14 cellular contexts compared by ENCODE assay signal in genomic region chr15:85539491-85539890, GRCh38.
"Had no signal": no experiment of that assay in that cellular context is flagged by ENCODE, and none has a peak within 500 bp of the region (broad histone marks: within the 10 kb centered on the region; RNA-seq: fewer than 3 reads in every experiment).

No MANE protein-coding gene starts in this region.

- DNase-seq: activated CD8-positive, alpha-beta memory T cell treated with anti-CD3 and anti-CD28 coated beads, Interleukin-2, amount 50 U/mL, for 4 hours; activated CD8-positive, alpha-beta T cell treated with anti-CD3 and anti-CD28 coated beads for 36 hours; activated naive CD4-positive, alpha-beta T cell treated with Interleukin-2 at 50 U/mL for 16 hours; foreskin melanocyte; head of caudate nucleus; mesenchymal stem cell; sigmoid colon; stimulated activated CD4-positive, alpha-beta T cell treated with anti-CD3 and anti-CD28 coated beads, Interleukin-12 subunit alpha, Interleukin-12 subunit beta, amount 100 ng/mL, for 4 hours; stimulated activated naive CD8-positive, alpha-beta T cell treated with anti-CD3 and anti-CD28 coated beads, Interleukin-15, Interleukin-2, amounts not matched to agents 100 U/mL and 50 U/mL, for 24 hours; testis had no signal

- H3K4me3 Mint-ChIP-seq: activated CD8-positive, alpha-beta T cell treated with anti-CD3 and anti-CD28 coated beads for 36 hours; activated T-helper 1 cell treated with anti-CD3 and anti-CD28 coated beads, Interleukin-12 subunit alpha, Interleukin-12 subunit beta, Interleukin-2, Interleukin-4 antibody, amounts not matched to agents 30 ng/mL and 10 ng/mL and 1 ng/mL, durations not matched to agents 14 hours and 24 hours and 36 hours; T-helper 2 cell treated with Interferon-gamma antibody and Interleukin-4, amounts not matched to agents 5 μg/mL and 100 μg/mL, for 36 hours had no signal

- H3K4me3 ChIP-seq: cardiac muscle cell, sigmoid colon, testis had no signal

- H3K27me3 ChIP-seq: cardiac muscle cell, sigmoid colon, testis had no signal

- ATAC-seq: activated CD8-positive, alpha-beta T cell treated with anti-CD3 and anti-CD28 coated beads for 36 hours; left lobe of liver; stimulated activated naive CD8-positive, alpha-beta T cell treated with anti-CD3 and anti-CD28 coated beads, Interleukin-15, Interleukin-2, amounts not matched to agents 100 U/mL and 50 U/mL, for 24 hours had no signal

- H3K27ac ChIP-seq: cardiac muscle cell, sigmoid colon, testis had no signal

- H3K27me3 Mint-ChIP-seq: activated CD8-positive, alpha-beta T cell treated with anti-CD3 and anti-CD28 coated beads for 36 hours had no signal

- H3K27ac Mint-ChIP-seq: activated CD8-positive, alpha-beta T cell treated with anti-CD3 and anti-CD28 coated beads for 36 hours; T-helper 2 cell treated with Interferon-gamma antibody and Interleukin-4, amounts not matched to agents 5 μg/mL and 100 μg/mL, for 36 hours had no signal

- H3K9me3 ChIP-seq: sigmoid colon, testis had no signal

- H3K9me3 Mint-ChIP-seq: activated CD8-positive, alpha-beta T cell treated with anti-CD3 and anti-CD28 coated beads for 36 hours; activated T-helper 1 cell treated with anti-CD3 and anti-CD28 coated beads, Interleukin-12 subunit alpha, Interleukin-12 subunit beta, Interleukin-2, Interleukin-4 antibody, amounts not matched to agents 30 ng/mL and 10 ng/mL and 1 ng/mL, durations not matched to agents 14 hours and 24 hours and 36 hours; T-helper 2 cell treated with Interferon-gamma antibody and Interleukin-4, amounts not matched to agents 5 μg/mL and 100 μg/mL, for 36 hours had no signal
